Comparison of ENCODE assay signal across 1 cellular context in genomic region chr7:45923290-45923689, GRCh38.
TF ChIP-seq lines count a peak whose summit lies in the region.

No MANE protein-coding gene starts in this region.

TF ChIP-seq in A549, 52 proteins besides CTCF, POLR2A, EP300 and RAD21 (continued from another document):
- TF ChIP-seq NPAS2 (CRISPR knock-in tag; IDR thresholded peaks at IDR 0.05; ENCODE audit: borderline replicate concordance) (no peak), ZSCAN20 (CRISPR knock-in tag; IDR thresholded peaks at IDR 0.05) (no peak), HOXA7 (CRISPR knock-in tag; IDR thresholded peaks at IDR 0.05) (no peak), CBX2 (IDR thresholded peaks at IDR 0.05; ENCODE audit: borderline replicate concordance, low read depth) (no peak), ZFP36 (IDR thresholded peaks at IDR 0.05; ENCODE audit: borderline replicate concordance, partially characterized antibody) (no peak), BCL3 (IDR thresholded peaks at IDR 0.05) (no peak), HDAC2 (IDR thresholded peaks at IDR 0.05) (no peak), MAFK (IDR thresholded peaks at IDR 0.05; ENCODE audit: partially characterized antibody) (no peak)
